In genomic region chr12:47017041-47017713, GRCh38 we compare ENCODE assay signal across 1 cellular context.
TF ChIP-seq lines count a peak whose summit lies in the region.

No MANE protein-coding gene starts in this region.

TF ChIP-seq in SK-N-SH treated with all-trans-retinoic acid at 6 μM for 48 hours, 23 proteins besides CTCF, POLR2A, EP300 and RAD21 (continued from another document):
- TF ChIP-seq TSHZ2 (CRISPR knock-in tag; IDR thresholded peaks at IDR 0.05) (no peak), PATZ1 (CRISPR knock-in tag; IDR thresholded peaks at IDR 0.05; ENCODE audit: borderline replicate concordance) (no peak), ZNF565 (CRISPR knock-in tag; conservative IDR thresholded peaks at IDR 0.05; ENCODE audit: low read depth) (no peak), OSR1 (CRISPR knock-in tag; IDR thresholded peaks at IDR 0.05) (no peak), TOX (CRISPR knock-in tag; IDR thresholded peaks at IDR 0.05; ENCODE audit: borderline replicate concordance) (no peak), ESRRG (CRISPR knock-in tag; IDR thresholded peaks at IDR 0.05) (no peak), ISL1 (CRISPR knock-in tag; IDR thresholded peaks at IDR 0.05) (no peak), ZFP3 (CRISPR knock-in tag; IDR thresholded peaks at IDR 0.05) (no peak), RARB (CRISPR knock-in tag; IDR thresholded peaks at IDR 0.05) (no peak)
